1 cellular context compared by ENCODE assay signal in genomic region chr20:58956078-58956477, GRCh38.
TF ChIP-seq lines count a peak whose summit lies in the region.

No MANE protein-coding gene starts in this region.

TF ChIP-seq in Ishikawa, 13 proteins besides CTCF, POLR2A, EP300 and RAD21 (continued from another document):
- peak; percentile 17; the same call in 1 of the 2 replicates for TF ChIP-seq CEBPB (IDR thresholded peaks at IDR 0.05)
